ENCODE assay signal across 8 cellular contexts in genomic region chr9:94030318-94031179, GRCh38. TPM values are rescaled to one million over a fixed set of nuclear protein-coding genes. Genes with fewer than 3 reads are reported as not detected.
DNase-seq lines count a peak whose midpoint lies in the region; ATAC-seq and TF ChIP-seq lines count a peak whose summit lies in the region.

No MANE protein-coding gene starts in this region.

- H3K4me3 ChIP-seq in epithelial cell of proximal tubule (ENCODE audit: low read depth, low read length), result peak overlapping the region; percentile 85

- peak; percentile 97 for ATAC-seq in GM19455 (IDR thresholded peaks at IDR 0.05; ENCODE audit: unreplicated experiment)

- DNase-seq in COLO668 (lab: John Stamatoyannopoulos, UW; ENCODE audit: unreplicated experiment) (peak; percentile 94), HK-2 (ENCODE audit: unreplicated experiment) (peak; percentile 89), NOMO-1 treated with DMSO at 0.1 percent for 48 hours (lab: John Stamatoyannopoulos, UW; ENCODE audit: unreplicated experiment) (peak; percentile 72), epithelial cell of proximal tubule (ENCODE audit: low read depth) (no peak), mucosa of gallbladder (ENCODE audit: low spot score) (peak; percentile 87)
- peak; percentile 90 for DNase-seq in activated CD8-positive, alpha-beta memory T cell treated with anti-CD3 and anti-CD28 coated beads, Interleukin-2, amount 50 U/mL, for 48 hours
- DNase-seq in stimulated activated CD8-positive, alpha-beta memory T cell treated with anti-CD3 and anti-CD28 coated beads, Interleukin-4, amount 100 ng/mL, for 4 hours (ENCODE audit: low read depth in 2 of 2, low spot score in 1 of 2), result peak; percentile 59 to 64

- no peak for TF ChIP-seq CTCF in epithelial cell of proximal tubule (conservative IDR thresholded peaks at IDR 0.05; ENCODE audit: low read depth, low read length)

RNA-seq across cellular contexts. Expression of gene PTPDC1, which starts 53.7 kb away (rescaled TPM):
- total RNA-seq in epithelial cell of proximal tubule, result 5.4 and 7.8 TPM in 2 replicates
- 4.6 TPM for total RNA-seq in mucosa of gallbladder
